ENCODE assay signal across 8 cellular contexts in the genomic region with DNA sequence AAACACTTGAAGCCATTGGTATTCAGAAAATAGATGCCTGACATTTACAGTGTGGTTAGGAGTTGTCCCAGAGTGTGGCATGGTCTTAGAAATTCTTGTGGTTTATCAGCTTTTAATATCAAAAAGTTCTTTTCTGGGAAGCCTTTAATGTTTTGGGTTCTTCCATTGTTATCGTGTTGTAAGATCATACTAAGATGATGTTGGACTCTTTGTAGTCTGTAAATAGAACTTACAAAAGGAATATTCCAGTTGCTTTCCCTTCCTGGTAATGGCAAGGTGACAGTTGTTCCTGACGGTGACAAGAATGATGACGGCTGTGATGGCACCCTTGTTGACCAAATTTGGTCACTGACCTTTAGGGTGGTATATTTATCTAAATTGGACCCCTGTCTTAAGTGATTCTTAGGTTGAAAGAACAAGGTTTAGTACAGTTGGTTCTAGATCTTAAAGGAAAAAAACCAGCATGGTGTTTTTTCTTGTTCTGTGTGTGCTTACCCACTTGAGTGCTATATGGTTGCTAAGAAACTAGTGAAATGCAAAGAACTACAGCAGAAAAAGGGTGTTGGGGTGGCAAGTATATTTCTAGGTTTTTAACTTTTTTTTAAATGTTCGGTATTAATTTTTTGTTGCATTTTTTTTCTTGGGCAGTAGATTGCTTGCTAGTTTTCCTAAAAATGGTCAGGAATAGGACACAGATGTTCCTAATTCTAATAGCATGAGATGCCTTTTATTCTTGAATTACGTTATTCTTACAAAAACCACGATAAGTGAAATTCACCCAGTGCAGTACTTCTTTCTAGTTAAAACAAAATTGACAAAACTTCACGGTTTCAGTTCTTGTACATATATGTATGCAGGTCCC. TPM values are rescaled to one million over a fixed set of nuclear protein-coding genes. Genes with fewer than 3 reads are reported as not detected.
DNase-seq lines count a peak whose midpoint lies in the region.

No MANE protein-coding gene starts in this region.

- peaks cover 0 to 6% of the 10 kb centered on the region in 2 donors for H3K36me3 ChIP-seq in duodenal mucosa (ENCODE audit: control insufficient read depth in 1 of 2, insufficient read depth in 2 of 2, low read length in 2 of 2)
- peaks cover 2 to 55% of the 10 kb centered on the region in 2 donors for H3K36me3 ChIP-seq in neuronal stem cell (replicated peaks in 1 of 2; ENCODE audit: control insufficient read depth in 2 of 2, insufficient read depth in 2 of 2, low read length in 2 of 2)

- DNase-seq in DMS53 treated with DMSO at 0.1 percent for 48 hours (lab: John Stamatoyannopoulos, UW; ENCODE audit: unreplicated experiment) (peak; percentile 28), NCI-H69 (lab: John Stamatoyannopoulos, UW) (peak; percentile 52), neuronal stem cell (ENCODE audit: low spot score) (no peak), putamen (ENCODE audit: low spot score) (no peak), NCI-H1048 (lab: John Stamatoyannopoulos, UW) (no peak), NCI-H1417 treated with DMSO at 0.1 percent for 48 hours (lab: John Stamatoyannopoulos, UW) (no peak)
- DNase-seq in activated effector memory CD4-positive, alpha-beta T cell treated with Interleukin-2 at 50 U/mL for 16 hours, result no peak

- H3K79me1 ChIP-seq in neuronal stem cell (ENCODE audit: low read depth, low read length), result no peaks in the 10 kb centered on the region

- H2AK5ac ChIP-seq in neuronal stem cell (ENCODE audit: low read depth, low read length), result no peak overlapping the region

- no peak overlapping the region for H4K91ac ChIP-seq in neuronal stem cell (ENCODE audit: low read depth, low read length, poor library complexity)

- H3K9me3 ChIP-seq in duodenal mucosa (ENCODE audit: control insufficient read depth in 1 of 2, low read length in 2 of 2), result no peaks in the 10 kb centered on the region
- no peaks in the 10 kb centered on the region for H3K9me3 ChIP-seq in neuronal stem cell (replicated peaks in 1 of 2; ENCODE audit: control insufficient read depth in 2 of 2, insufficient read depth in 1 of 2, low read depth in 1 of 2, low read length in 2 of 2)

- H3K23ac ChIP-seq in neuronal stem cell (ENCODE audit: low read depth, low read length, poor library complexity), result no peak overlapping the region

- no peak overlapping the region for H3K18ac ChIP-seq in neuronal stem cell (ENCODE audit: low read length)

- no peak overlapping the region for H4K8ac ChIP-seq in neuronal stem cell (ENCODE audit: low read depth, low read length)

- no CpG with 5 or more reads among the region's 7 CpGs for WGBS in neuronal stem cell (ENCODE audit: extremely low coverage in 2 of 2, insufficient read length in 2 of 2, insufficient replicate concordance in 1 of 2), 2 donors

- no peak overlapping the region for H3K4ac ChIP-seq in neuronal stem cell (ENCODE audit: low read length)

- H3K14ac ChIP-seq in neuronal stem cell (ENCODE audit: low read length), result no peak overlapping the region

- H3K4me1 ChIP-seq in duodenal mucosa (ENCODE audit: control insufficient read depth in 1 of 2, insufficient read depth in 2 of 2, low read length in 2 of 2) (peaks cover 34 to 43% of the 10 kb centered on the region in 2 donors), neuronal stem cell (ENCODE audit: control insufficient read depth in 2 of 2, insufficient read depth in 1 of 2, low read depth in 1 of 2, low read length in 2 of 2) (peaks cover 8 to 14% of the 10 kb centered on the region in 2 donors)

- H3K4me3 ChIP-seq in duodenal mucosa (ENCODE audit: low read depth in 1 of 2, low read length in 2 of 2), result peak overlapping the region; percentile 86 to 87
- H3K4me3 ChIP-seq in neuronal stem cell (ENCODE audit: low read length in 2 of 2), result peak overlapping the region in 1 of 2 donors; percentile 81

- peak overlapping the region; percentile 59 to 94 for H3K9ac ChIP-seq in duodenal mucosa (ENCODE audit: low read depth in 1 of 2, low read length in 2 of 2)
- no peak overlapping the region for H3K9ac ChIP-seq in neuronal stem cell (ENCODE audit: low read depth, low read length, poor library complexity)

- H3K27me3 ChIP-seq in duodenal mucosa (ENCODE audit: control insufficient read depth in 1 of 2, insufficient read depth in 2 of 2, low read length in 2 of 2) (no peaks in the 10 kb centered on the region), neuronal stem cell (ENCODE audit: control insufficient read depth in 3 of 3, insufficient read depth in 3 of 3, low read depth in 1 of 3, low read length in 3 of 3) (no peaks in the 10 kb centered on the region)

- H2AFZ ChIP-seq in neuronal stem cell (ENCODE audit: low read length), result no peak overlapping the region

- H3K4me2 ChIP-seq in neuronal stem cell (ENCODE audit: insufficient read depth, low read length, poor library complexity, severe bottlenecking), result peak overlapping the region; percentile 37

- H2BK120ac ChIP-seq in neuronal stem cell (ENCODE audit: low read depth, low read length), result no peak overlapping the region

- H3K27ac ChIP-seq in duodenal mucosa (ENCODE audit: low read depth, low read length) (peak overlapping the region; percentile 24), neuronal stem cell (replicated peaks; ENCODE audit: low read length) (no peak overlapping the region)

- no peak overlapping the region for H2BK12ac ChIP-seq in neuronal stem cell (ENCODE audit: low read length)

- no peak overlapping the region for H2BK15ac ChIP-seq in neuronal stem cell (ENCODE audit: low read length)

- H2BK5ac ChIP-seq in neuronal stem cell (ENCODE audit: low read length), result no peak overlapping the region

RNA-seq across cellular contexts. Expression of gene ATP2A2, which starts 2.1 kb away (rescaled TPM):
- 80.3 TPM for polyA plus RNA-seq in neuronal stem cell (2013, experiment 1 of 2)
- polyA plus RNA-seq in neuronal stem cell (2013, experiment 2 of 2), result 78.6 TPM

Comparison
In these comparisons a context has a peak if more than half of its experiments do, and no peak if none do; other contexts are left out.
1. DNase-seq: peak in DMS53 treated with DMSO at 0.1 percent for 48 hours (single experiment) and NCI-H69 (single experiment); none in neuronal stem cell (single experiment), putamen (single experiment), NCI-H1048 (single experiment), NCI-H1417 treated with DMSO at 0.1 percent for 48 hours (single experiment) and activated effector memory CD4-positive, alpha-beta T cell treated with Interleukin-2 at 50 U/mL for 16 hours (single experiment).